ENCODE assay signal across 1 cellular context in genomic region chr14:91409240-91409639, GRCh38. TPM values are rescaled to one million over a fixed set of nuclear protein-coding genes. Genes with fewer than 3 reads are reported as not detected.
"Had no signal": no experiment of that assay in that cellular context is flagged by ENCODE, and none has a peak within 500 bp of the region (broad histone marks: within the 10 kb centered on the region; RNA-seq: fewer than 3 reads in every experiment).

No MANE protein-coding gene starts in this region.

RNA-seq across cellular contexts. Expression of gene CCDC88C, which starts 8.4 kb away (rescaled TPM):
- polyA plus RNA-seq: smooth muscle cell had no signal
